7 cellular contexts compared by ENCODE assay signal in the genomic region with DNA sequence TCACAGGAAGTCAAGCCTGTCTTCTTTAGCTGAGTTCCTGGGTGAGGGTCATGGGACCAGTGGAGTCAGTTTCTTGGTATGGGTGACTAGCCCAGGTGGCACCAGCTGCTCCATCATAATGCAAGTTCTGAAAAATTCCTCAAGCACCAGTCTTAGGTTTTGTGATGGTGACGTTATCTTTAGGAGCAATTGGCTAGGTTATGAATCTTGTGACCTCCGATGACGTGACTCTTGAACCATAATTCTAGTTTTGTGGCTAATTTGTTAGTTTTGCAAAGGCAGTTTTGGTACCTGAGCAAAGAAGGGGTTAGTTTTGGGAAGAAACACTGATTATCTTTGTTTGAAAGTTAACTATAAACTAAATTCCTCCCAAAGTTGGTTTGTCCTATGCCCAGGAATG.
"Had no signal": no experiment of that assay in that cellular context is flagged by ENCODE, and none has a peak within 500 bp of the region (broad histone marks: within the 10 kb centered on the region; RNA-seq: fewer than 3 reads in every experiment).

No MANE protein-coding gene starts in this region.

- DNase-seq: GDM1, GF-D8 had no signal

- FAIRE-seq: G401.6, GM12891, GM12892, GM18507, GM19239 had no signal
